ENCODE assay signal across 12 cellular contexts in the genomic region with DNA sequence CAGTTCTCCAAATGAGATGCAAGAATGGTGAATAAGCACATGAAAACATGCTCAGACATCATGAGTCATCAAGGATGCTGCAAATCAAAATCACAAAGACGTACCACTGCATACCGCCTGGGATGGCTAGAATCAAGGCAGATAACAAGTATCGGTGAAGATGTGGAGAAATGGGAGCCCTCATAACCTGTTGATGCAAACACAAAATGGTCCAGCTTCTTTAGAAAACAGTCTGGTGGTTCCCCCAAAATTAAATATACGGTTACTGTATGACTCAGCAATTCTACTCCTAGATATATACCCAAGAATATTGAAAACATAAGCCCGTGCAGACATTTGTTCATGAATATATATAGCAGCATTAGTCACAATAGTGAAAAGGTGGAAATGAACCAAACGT. TPM values are rescaled to one million over a fixed set of nuclear protein-coding genes. Genes with fewer than 3 reads are reported as not detected.
DNase-seq lines count a peak whose midpoint lies in the region; ATAC-seq and TF ChIP-seq lines count a peak whose summit lies in the region.
"Had no signal": no experiment of that assay in that cellular context is flagged by ENCODE, and none has a peak within 500 bp of the region (broad histone marks: within the 10 kb centered on the region; RNA-seq: fewer than 3 reads in every experiment).

No MANE protein-coding gene starts in this region.

- no peak overlapping the region for H3K27ac ChIP-seq in neural progenitor cell
- H3K27ac ChIP-seq: psoas muscle had no signal

- H2AFZ ChIP-seq in neural progenitor cell (replicated peaks) = no peak overlapping the region

- no peaks in the 10 kb centered on the region for H3K79me2 ChIP-seq in neural progenitor cell (ENCODE audit: low read depth)

- DNase-seq in choroid plexus epithelial cell (ENCODE audit: low read depth) = peak; percentile 2
- DNase-seq in T1000 (lab: John Stamatoyannopoulos, UW) = no peak
- no peak for DNase-seq in neural progenitor cell (ENCODE audit: low spot score)
- DNase-seq in dedifferentiated amniotic fluid mesenchymal stem cell (ENCODE audit: extremely low spot score) = no peak
- DNase-seq: CD8-positive, alpha-beta T cell; NCI-H446 treated with DMSO at 0.1 percent for 48 hours; psoas muscle; Right ventricle myocardium superior had no signal

- H3K27me3 ChIP-seq in neural progenitor cell = no peaks in the 10 kb centered on the region

- no peak overlapping the region for H3K4me2 ChIP-seq in neural progenitor cell

- no peaks in the 10 kb centered on the region for H4K20me1 ChIP-seq in neural progenitor cell (ENCODE audit: low read depth)

- no peak overlapping the region for H3K4me3 ChIP-seq in choroid plexus epithelial cell (ENCODE audit: low read depth, low read length)
- no peak overlapping the region for H3K4me3 ChIP-seq in neural progenitor cell
- H3K4me3 ChIP-seq: psoas muscle had no signal

- no peak for TF ChIP-seq CTCF in choroid plexus epithelial cell (conservative IDR thresholded peaks at IDR 0.05; ENCODE audit: low read depth, low read length)
- no peak for TF ChIP-seq CTCF in neural progenitor cell (IDR thresholded peaks at IDR 0.05)

- no peaks in the 10 kb centered on the region for H3K4me1 ChIP-seq in neural progenitor cell
- H3K4me1 ChIP-seq: psoas muscle had no signal

- peaks cover 2% of the 10 kb centered on the region for H3K9me3 Mint-ChIP-seq in neural progenitor cell
- H3K9me3 Mint-ChIP-seq: CD8-positive, alpha-beta T cell had no signal

- H3K27me3 Mint-ChIP-seq in neural progenitor cell (ENCODE audit: insufficient read depth, low read depth) = no peaks in the 10 kb centered on the region

- no peaks in the 10 kb centered on the region for H3K4me1 Mint-ChIP-seq in neural progenitor cell

- no peaks in the 10 kb centered on the region for H3K9me3 ChIP-seq in neural progenitor cell (ENCODE audit: low read depth)
- H3K9me3 ChIP-seq: psoas muscle had no signal

- ATAC-seq in GM18861 (IDR thresholded peaks at IDR 0.05; ENCODE audit: unreplicated experiment) = peak; percentile 36
- peak; percentile 66 for ATAC-seq in GM21529 (IDR thresholded peaks at IDR 0.05; ENCODE audit: unreplicated experiment)
- peak; percentile 68 for ATAC-seq in HG03378 (IDR thresholded peaks at IDR 0.05; ENCODE audit: unreplicated experiment)
- ATAC-seq in GM18873 (IDR thresholded peaks at IDR 0.05; ENCODE audit: low FRiP score, unreplicated experiment) = no peak
- ATAC-seq: CD8-positive, alpha-beta T cell; psoas muscle had no signal

- H3K27ac Mint-ChIP-seq in neural progenitor cell = no peak overlapping the region
- H3K27ac Mint-ChIP-seq: CD8-positive, alpha-beta T cell had no signal

- H3K36me3 ChIP-seq in neural progenitor cell = no peaks in the 10 kb centered on the region

- H3K36me3 Mint-ChIP-seq in neural progenitor cell = no peaks in the 10 kb centered on the region
- H3K36me3 Mint-ChIP-seq: CD8-positive, alpha-beta T cell had no signal

- H3K9ac ChIP-seq in neural progenitor cell = no peak overlapping the region

- H3K4me3 Mint-ChIP-seq in neural progenitor cell = no peak overlapping the region
- H3K4me3 Mint-ChIP-seq: CD8-positive, alpha-beta T cell had no signal

- no peaks in the 10 kb centered on the region for H3F3A ChIP-seq in neural progenitor cell (ENCODE audit: low read depth)

RNA-seq across cellular contexts. Expression of a gene that starts 32.5 kb away (rescaled TPM):
- total RNA-seq in neural progenitor cell (ENCODE audit: low replicate concordance) = not detected in 2 replicates
- total RNA-seq: CD8-positive, alpha-beta T cell; psoas muscle; Right ventricle myocardium superior had no signal

RNA-seq across cellular contexts. Expression of a gene that starts 36.3 kb away (rescaled TPM):
- 0.09 and 0.43 TPM in 2 replicates for total RNA-seq in neural progenitor cell (ENCODE audit: low replicate concordance)
